8 cellular contexts compared by ENCODE assay signal in genomic region chr15:74867562-74868458, GRCh38. TPM values are rescaled to one million over a fixed set of nuclear protein-coding genes. Genes with fewer than 3 reads are reported as not detected.
DNase-seq lines count a peak whose midpoint lies in the region; ATAC-seq and TF ChIP-seq lines count a peak whose summit lies in the region.

No MANE protein-coding gene starts in this region.

- POLR2A ChIA-PET in WTC11 (lab: Charles Lee), result interaction anchor here (0.5 kb wide), 1 partner anchor 16 kb away, joined by 3 read pairs; no protein-coding TSS in a partner anchor

- H3K4me3 Mint-ChIP-seq in WTC11, result no peak overlapping the region

- peak overlapping the region; percentile 85; the same call in 1 of the 2 replicates for H3K27ac Mint-ChIP-seq in WTC11

- H3K27me3 Mint-ChIP-seq in WTC11 (ENCODE audit: low read depth), result no peaks in the 10 kb centered on the region

- H3K9me3 Mint-ChIP-seq in WTC11, result peaks cover 6% of the 10 kb centered on the region

- H3K36me3 Mint-ChIP-seq in WTC11, result peaks cover 18% of the 10 kb centered on the region

- no peak for TF ChIP-seq CTCF in WTC11 (IDR thresholded peaks at IDR 0.05)

- CTCF ChIA-PET in WTC11 (lab: Charles Lee), result interaction anchor here (0.9 kb wide), 1 partner anchor 34 kb away, joined by 3 read pairs; no protein-coding TSS in a partner anchor

- H3K4me1 Mint-ChIP-seq in WTC11, result peaks cover 34% of the 10 kb centered on the region

- DNase-seq in KG1 (lab: John Stamatoyannopoulos, UW) (peak; percentile 54), WTC11 (ENCODE audit: low spot score) (no peak), left ventricle myocardium superior (peak; percentile 46), mesenteric fat pad (ENCODE audit: low spot score) (no peak), inferior parietal cortex (ENCODE audit: extremely low spot score) (no peak), EL (no peak), DMS79 treated with DMSO at 0.1 percent for 48 hours (lab: John Stamatoyannopoulos, UW) (no peak)

- H3K27ac ChIP-seq in skin epidermis, result peak overlapping the region in 20 of 21 experiments; percentile 25 to 98 (median 72)

- ATAC-seq in WTC11, result no peak
- peak; percentile 0 for ATAC-seq in left ventricle myocardium superior

- H3K4me3 ChIP-seq in skin epidermis, result no peak overlapping the region

- intact Hi-C loops in left ventricle myocardium superior (cut with micrococcal nuclease), result no loop called here

TF ChIP-seq in WTC11, 78 proteins besides CTCF, POLR2A, EP300 and RAD21:
- TF ChIP-seq ZNF512 (CRISPR knock-in tag; IDR thresholded peaks at IDR 0.05; ENCODE audit: borderline replicate concordance) (no peak), SOX15 (CRISPR knock-in tag; IDR thresholded peaks at IDR 0.05) (no peak), SMAD3 (CRISPR knock-in tag; IDR thresholded peaks at IDR 0.05; ENCODE audit: borderline replicate concordance) (no peak), MXD4 (CRISPR knock-in tag; IDR thresholded peaks at IDR 0.05; ENCODE audit: borderline replicate concordance) (no peak), ATF1 (CRISPR knock-in tag; IDR thresholded peaks at IDR 0.05) (no peak), MAX (CRISPR knock-in tag; IDR thresholded peaks at IDR 0.05) (no peak), NR1H2 (CRISPR knock-in tag; IDR thresholded peaks at IDR 0.05) (no peak), KAT7 (CRISPR knock-in tag; IDR thresholded peaks at IDR 0.05; ENCODE audit: borderline replicate concordance) (no peak), ZNF219 (CRISPR knock-in tag; IDR thresholded peaks at IDR 0.05; ENCODE audit: borderline replicate concordance) (no peak), CREM (CRISPR knock-in tag; IDR thresholded peaks at IDR 0.05) (no peak), ZMAT4 (CRISPR knock-in tag; IDR thresholded peaks at IDR 0.05) (no peak), PRDM15 (CRISPR knock-in tag; IDR thresholded peaks at IDR 0.05) (no peak), FOXP4 (CRISPR knock-in tag; IDR thresholded peaks at IDR 0.05) (no peak), ERG (CRISPR knock-in tag; IDR thresholded peaks at IDR 0.05) (no peak)

RNA-seq across cellular contexts. Expression of gene SCAMP2, which starts 5.4 kb away (rescaled TPM):
- 38.0 to 47.0 TPM (median 39.0 TPM) in 3 replicates for total RNA-seq in WTC11 (2021)
- 46.2 TPM for total RNA-seq in left ventricle myocardium superior
- total RNA-seq in mesenteric fat pad, result 108 TPM

RNA-seq across cellular contexts. Expression of gene MPI, which starts 22.0 kb away (rescaled TPM):
- 36.3 to 65.1 TPM (median 59.8 TPM) in 3 replicates for total RNA-seq in WTC11 (2021)
- 53.7 TPM for total RNA-seq in left ventricle myocardium superior
- 32.2 TPM for total RNA-seq in mesenteric fat pad

RNA-seq across cellular contexts. Expression of gene ULK3, which starts 24.9 kb away (rescaled TPM):
- total RNA-seq in WTC11 (2021), result 34.4 to 38.9 TPM (median 37.4 TPM) in 3 replicates
- total RNA-seq in left ventricle myocardium superior, result 47.5 TPM
- total RNA-seq in mesenteric fat pad, result 31.5 TPM

RNA-seq across cellular contexts. Expression of gene FAM219B, which starts 38.8 kb away (rescaled TPM):
- total RNA-seq in WTC11 (2021), result 67.3 to 99.6 TPM (median 87.8 TPM) in 3 replicates
- 110 TPM for total RNA-seq in left ventricle myocardium superior
- 91.4 TPM for total RNA-seq in mesenteric fat pad

RNA-seq across cellular contexts. Expression of gene CPLX3, which starts 41.4 kb away (rescaled TPM):
- 0.09 to 0.21 TPM (median 0.09 TPM) in 3 replicates for total RNA-seq in WTC11 (2021)
- total RNA-seq in left ventricle myocardium superior, result 4.1 TPM
- total RNA-seq in mesenteric fat pad, result not detected

Comparison
In these comparisons a context has a peak if more than half of its experiments do, and no peak if none do; other contexts are left out.
1. DNase-seq: peak in KG1 (single experiment) and left ventricle myocardium superior (single experiment); none in WTC11 (single experiment), mesenteric fat pad (single experiment), inferior parietal cortex (single experiment), EL (single experiment) and DMS79 treated with DMSO at 0.1 percent for 48 hours (single experiment).